ENCODE assay signal across 23 cellular contexts in the genomic region with DNA sequence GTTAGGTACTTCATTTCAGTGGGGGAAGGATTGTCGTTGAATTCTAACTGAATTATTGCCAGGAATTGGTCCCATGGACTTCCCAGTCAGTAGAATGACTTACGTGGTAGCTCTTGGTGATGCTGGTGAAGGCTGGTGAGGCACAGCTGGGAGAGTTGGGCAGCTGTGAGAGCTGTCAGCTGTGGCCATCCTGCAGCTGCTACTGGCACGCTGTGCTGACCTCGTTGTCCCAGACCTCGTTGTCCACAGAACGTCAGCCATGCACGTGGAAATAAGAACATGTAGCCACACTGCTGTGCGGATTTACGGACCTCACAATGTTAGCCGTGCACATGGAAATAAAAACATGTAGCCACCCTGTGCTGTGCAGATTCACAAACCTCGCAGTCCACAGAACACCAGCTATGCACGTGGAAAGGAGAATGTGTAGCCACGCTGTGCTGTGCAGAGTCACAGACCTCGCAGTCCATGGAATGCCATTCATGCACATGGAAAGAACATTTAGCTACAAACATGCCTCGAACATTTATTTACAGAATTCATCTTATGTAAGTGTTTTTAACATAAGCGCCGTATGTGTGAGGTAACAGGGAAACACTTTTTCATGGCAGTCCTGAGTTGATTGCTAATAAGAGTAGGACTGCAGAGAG.
"Had no signal": no experiment of that assay in that cellular context is flagged by ENCODE, and none has a peak within 500 bp of the region (broad histone marks: within the 10 kb centered on the region; RNA-seq: fewer than 3 reads in every experiment).

No MANE protein-coding gene starts in this region.

- H3K4me1 ChIP-seq: thyroid gland had no signal

- H3K4me1 Mint-ChIP-seq: activated CD4-positive, alpha-beta T cell treated with anti-CD3 and anti-CD28 coated beads for 36 hours had no signal

- H3K4me3 Mint-ChIP-seq: activated CD4-positive, alpha-beta T cell treated with anti-CD3 and anti-CD28 coated beads for 36 hours; activated T-cell treated with anti-CD3 and anti-CD28 coated beads, Interleukin-2, amount 50 U/mL, for 72 hours; naive thymus-derived CD8-positive, alpha-beta T cell; neural crest cell; stimulated activated memory B cell treated with anti-CD40 and anti-IgM and Interleukin-4, amounts not matched to agents 10 μg/mL and 1 μg/mL and 100 μg/mL, for 72 hours; stimulated activated naive CD8-positive, alpha-beta T cell treated with anti-CD3 and anti-CD28 coated beads, Interleukin-15, amount 100 ng/mL, for 72 hours had no signal

- H3K36me3 Mint-ChIP-seq: naive thymus-derived CD8-positive, alpha-beta T cell had no signal

- H3K9me3 Mint-ChIP-seq: activated naive CD4-positive, alpha-beta T cell treated with anti-CD3 and anti-CD28 coated beads, Interleukin-2, amount 50 U/mL, for 72 hours; activated T-cell treated with anti-CD3 and anti-CD28 coated beads, Interleukin-2, amount 50 U/mL, for 72 hours; naive thymus-derived CD8-positive, alpha-beta T cell; neural crest cell; stimulated activated memory B cell treated with anti-CD40 and anti-IgM and Interleukin-4, amounts not matched to agents 10 μg/mL and 1 μg/mL and 100 μg/mL, for 72 hours; stimulated activated naive CD8-positive, alpha-beta T cell treated with anti-CD3 and anti-CD28 coated beads, Interleukin-15, amount 100 ng/mL, for 72 hours had no signal

- DNase-seq: activated CD4-positive, alpha-beta T cell treated with anti-CD3 and anti-CD28 coated beads for 36 hours; activated CD4-positive, CD25-positive, alpha-beta regulatory T cell; activated naive CD4-positive, alpha-beta T cell; activated T-cell treated with anti-CD3 and anti-CD28 coated beads for 4 hours; activated T-cell treated with anti-CD3 and anti-CD28 coated beads, Interleukin-2, amount 50 U/mL, for 72 hours; effector CD8-positive, alpha-beta T cell; esophagus squamous epithelium; foreskin melanocyte; islet precursor cell; left ventricle myocardium superior; naive thymus-derived CD8-positive, alpha-beta T cell; occipital lobe; right cardiac atrium; stimulated activated CD4-positive, alpha-beta T cell treated with anti-CD3 and anti-CD28 coated beads, Interleukin-4, amount 100 ng/mL, for 24 hours; stimulated activated CD8-positive, alpha-beta memory T cell treated with anti-CD3 and anti-CD28 coated beads, Interleukin-4, amount 100 ng/mL, for 48 hours; stimulated activated naive CD8-positive, alpha-beta T cell treated with anti-CD3 and anti-CD28 coated beads, Interleukin-15, amount 100 ng/mL, for 72 hours; T-helper 1 cell; thyroid gland had no signal

- H3K36me3 ChIP-seq: esophagus squamous epithelium, thyroid gland had no signal

- H3K27me3 Mint-ChIP-seq: activated CD4-positive, alpha-beta T cell treated with anti-CD3 and anti-CD28 coated beads for 36 hours; naive thymus-derived CD8-positive, alpha-beta T cell; stimulated activated memory B cell treated with anti-CD40 and anti-IgM and Interleukin-4, amounts not matched to agents 10 μg/mL and 1 μg/mL and 100 μg/mL, for 72 hours; stimulated activated naive CD8-positive, alpha-beta T cell treated with anti-CD3 and anti-CD28 coated beads, Interleukin-15, amount 100 ng/mL, for 72 hours had no signal

- ATAC-seq: activated CD4-positive, alpha-beta T cell treated with anti-CD3 and anti-CD28 coated beads for 36 hours; activated naive CD4-positive, alpha-beta T cell treated with anti-CD3 and anti-CD28 coated beads, Interleukin-2, amount 50 U/mL, for 72 hours; activated T-cell treated with anti-CD3 and anti-CD28 coated beads, Interleukin-2, amount 50 U/mL, for 72 hours; left ventricle myocardium superior; naive thymus-derived CD8-positive, alpha-beta T cell; right cardiac atrium; stimulated activated memory B cell treated with anti-CD40 and anti-IgM and Interleukin-4, amounts not matched to agents 10 μg/mL and 1 μg/mL and 100 μg/mL, for 72 hours; stimulated activated naive CD8-positive, alpha-beta T cell treated with anti-CD3 and anti-CD28 coated beads, Interleukin-15, amount 100 ng/mL, for 72 hours had no signal

- H3K9me3 ChIP-seq: esophagus squamous epithelium, thyroid gland had no signal

- H3K27ac Mint-ChIP-seq: activated CD4-positive, alpha-beta T cell treated with anti-CD3 and anti-CD28 coated beads for 36 hours; activated T-cell treated with anti-CD3 and anti-CD28 coated beads, Interleukin-2, amount 50 U/mL, for 72 hours; naive thymus-derived CD8-positive, alpha-beta T cell; stimulated activated memory B cell treated with anti-CD40 and anti-IgM and Interleukin-4, amounts not matched to agents 10 μg/mL and 1 μg/mL and 100 μg/mL, for 72 hours; stimulated activated naive CD8-positive, alpha-beta T cell treated with anti-CD3 and anti-CD28 coated beads, Interleukin-15, amount 100 ng/mL, for 72 hours had no signal

- H3K27me3 ChIP-seq: esophagus squamous epithelium, thyroid gland had no signal

- H3K27ac ChIP-seq: epithelial cell of prostate, esophagus squamous epithelium, skin epidermis, thyroid gland had no signal

- H3K4me3 ChIP-seq: esophagus squamous epithelium, skin epidermis, thyroid gland had no signal
